ENCODE assay signal across 12 cellular contexts in genomic region chr2:43104106-43104505, GRCh38.
"Had no signal": no experiment of that assay in that cellular context is flagged by ENCODE, and none has a peak within 500 bp of the region (broad histone marks: within the 10 kb centered on the region; RNA-seq: fewer than 3 reads in every experiment).

No MANE protein-coding gene starts in this region.

- ATAC-seq: body of pancreas, left ventricle myocardium superior had no signal

- H3K9me3 ChIP-seq: body of pancreas, tibial artery had no signal

- H3K4me3 Mint-ChIP-seq: activated naive CD4-positive, alpha-beta T cell treated with anti-CD3 and anti-CD28 coated beads, Interleukin-2, amount 50 U/mL, for 24 hours; T-helper 1 cell treated with Interleukin-12 subunit alpha and Interleukin-12 subunit beta and Interleukin-4 antibody, amounts not matched to agents 30 μg/mL and 1 μg/mL, for 36 hours had no signal

- DNase-seq: activated CD4-positive, CD25-positive, alpha-beta regulatory T cell; body of pancreas; dermis blood vessel endothelial cell; erythroblast; left ventricle myocardium superior; midbrain; stimulated activated CD4-positive, alpha-beta T cell treated with anti-CD3 and anti-CD28 coated beads, Interleukin-4, amount 100 ng/mL, for 24 hours had no signal

- H3K27me3 ChIP-seq: body of pancreas, hepatocyte, tibial artery had no signal

- H3K27me3 Mint-ChIP-seq: activated naive CD4-positive, alpha-beta T cell treated with anti-CD3 and anti-CD28 coated beads, Interleukin-2, amount 50 U/mL, for 24 hours had no signal

- H3K27ac Mint-ChIP-seq: activated naive CD4-positive, alpha-beta T cell treated with anti-CD3 and anti-CD28 coated beads, Interleukin-2, amount 50 U/mL, for 24 hours; activated T-helper 2 cell treated with anti-CD3 and anti-CD28 coated beads, Interferon-gamma antibody, Interleukin-2, Interleukin-4, amounts not matched to agents 10 μg/mL and 5 μg/mL and 100 μg/mL, durations not matched to agents 14 hours and 24 hours and 36 hours; T-helper 1 cell treated with Interleukin-12 subunit alpha and Interleukin-12 subunit beta and Interleukin-4 antibody, amounts not matched to agents 30 μg/mL and 1 μg/mL, for 36 hours had no signal

- H3K36me3 ChIP-seq: tibial artery had no signal

- H3K4me3 ChIP-seq: body of pancreas, hepatocyte, tibial artery had no signal

- H3K27ac ChIP-seq: body of pancreas had no signal
